In genomic region chr12:32107376-32108267, GRCh38 we compare ENCODE assay signal across 8 cellular contexts. TPM values are rescaled to one million over a fixed set of nuclear protein-coding genes. Genes with fewer than 3 reads are reported as not detected.
DNase-seq lines count a peak whose midpoint lies in the region; ATAC-seq, FAIRE-seq and TF ChIP-seq lines count a peak whose summit lies in the region.

No MANE protein-coding gene starts in this region.

- H3K4me1 ChIP-seq in Karpas-422 (ENCODE audit: low read length) (peaks cover 27% of the 10 kb centered on the region), mucosa of descending colon (ENCODE audit: low read depth) (peaks cover 9% of the 10 kb centered on the region), stomach smooth muscle (ENCODE audit: control insufficient read depth, insufficient read depth, low read length) (peaks cover 15% of the 10 kb centered on the region)
- peaks cover 12% of the 10 kb centered on the region for H3K4me1 ChIP-seq in effector memory CD4-positive, alpha-beta T cell (ENCODE audit: control insufficient read depth, insufficient read depth, low read length, poor library complexity, severe bottlenecking)

- H3K9me2 ChIP-seq in Karpas-422 (replicated peaks; ENCODE audit: insufficient read depth, low read length): no peaks in the 10 kb centered on the region

- H3K27ac ChIP-seq in Karpas-422 (ENCODE audit: low read length) (peak overlapping the region; percentile 73), stomach smooth muscle (ENCODE audit: low read length) (peak overlapping the region; percentile 90)
- H3K27ac ChIP-seq in effector memory CD4-positive, alpha-beta T cell (ENCODE audit: insufficient read depth, low read length, poor library complexity, severe bottlenecking): no peak overlapping the region

- H3K79me2 ChIP-seq in Karpas-422 (ENCODE audit: low read length): peaks cover 56% of the 10 kb centered on the region

- peak; percentile 54 for DNase-seq in AG20443 (ENCODE audit: low spot score)
- peak; percentile 62 for DNase-seq in Karpas-422
- peak; percentile 43 to 50 for DNase-seq in activated CD4-positive, alpha-beta T cell treated with anti-CD3 and anti-CD28 coated beads, Interleukin-2, amount 50 U/mL, for 48 hours
- DNase-seq in effector memory CD4-positive, alpha-beta T cell: peak in 1 of 3 donors; percentile 2
- DNase-seq in mucosa of descending colon: peak in 1 of 3 donors; percentile 28
- DNase-seq in HTR-8/SVneo (ENCODE audit: insufficient read length, low spot score): no peak

- H3K9me3 ChIP-seq in Karpas-422 (ENCODE audit: low read length) (no peaks in the 10 kb centered on the region), mucosa of descending colon (no peaks in the 10 kb centered on the region), stomach smooth muscle (ENCODE audit: control insufficient read depth in 2 of 2, low read length in 2 of 2) (no peaks in the 10 kb centered on the region)
- no peaks in the 10 kb centered on the region for H3K9me3 ChIP-seq in effector memory CD4-positive, alpha-beta T cell (ENCODE audit: control insufficient read depth, low read length)

- peak overlapping the region; percentile 77; the same call in 1 of the 2 replicates for H2AFZ ChIP-seq in Karpas-422 (ENCODE audit: low read length)

- intact Hi-C loops in mucosa of descending colon (cut with DNase I, micrococcal nuclease): no loop called here

- H3K4me3 ChIP-seq in Karpas-422 (ENCODE audit: low read length) (peak overlapping the region; percentile 81), mucosa of descending colon (peak overlapping the region; percentile 63), stomach smooth muscle (ENCODE audit: low read length in 2 of 2) (peak overlapping the region; percentile 94 to 95)
- peak overlapping the region; percentile 87 for H3K4me3 ChIP-seq in effector memory CD4-positive, alpha-beta T cell (ENCODE audit: insufficient read depth, low read depth, low read length, poor library complexity, severe bottlenecking)

- H3K27me3 ChIP-seq in Karpas-422 (ENCODE audit: low read length) (no peaks in the 10 kb centered on the region), stomach smooth muscle (ENCODE audit: control insufficient read depth in 1 of 2, insufficient read depth in 2 of 2, low read length in 2 of 2) (no peaks in the 10 kb centered on the region)
- H3K27me3 ChIP-seq in effector memory CD4-positive, alpha-beta T cell (replicated peaks; ENCODE audit: control insufficient read depth, insufficient read depth, low read length, poor library complexity, severe bottlenecking): no peaks in the 10 kb centered on the region

- H3K36me3 ChIP-seq in Karpas-422 (ENCODE audit: insufficient read depth, low read length): 0 out of 2 replicates have a peak, but pooled peaks cover 7% of the 10 kb centered on the region
- H3K36me3 ChIP-seq in effector memory CD4-positive, alpha-beta T cell (ENCODE audit: control insufficient read depth, insufficient read depth, low read length): no peaks in the 10 kb centered on the region
- no peaks in the 10 kb centered on the region for H3K36me3 ChIP-seq in mucosa of descending colon (ENCODE audit: low read depth)
- H3K36me3 ChIP-seq in stomach smooth muscle (ENCODE audit: control insufficient read depth in 2 of 2, insufficient read depth in 2 of 2, low read length in 2 of 2): no peaks in the 10 kb centered on the region

- H3K9ac ChIP-seq in Karpas-422 (ENCODE audit: low read length) (peak overlapping the region; percentile 88), stomach smooth muscle (ENCODE audit: low read length in 2 of 2) (peak overlapping the region; percentile 84 to 91)

- ATAC-seq in GM19395 (IDR thresholded peaks at IDR 0.05; ENCODE audit: unreplicated experiment) (peak; percentile 6), mucosa of descending colon (peak; percentile 7)

- no peak for TF ChIP-seq CTCF in mucosa of descending colon (IDR thresholded peaks at IDR 0.05)

- peak overlapping the region; percentile 75 for H3K4me2 ChIP-seq in Karpas-422 (ENCODE audit: low read depth, low read length, poor library complexity, severe bottlenecking)

- no peak for FAIRE-seq in HTR-8/SVneo (lab: Jason Lieb, UNC)

- H4K20me1 ChIP-seq in Karpas-422 (ENCODE audit: insufficient read depth, low read depth, low read length): no peaks in the 10 kb centered on the region; the same call in 1 of the 2 replicates

RNA-seq across cellular contexts. Expression of gene BICD1, which starts 1.0 kb away (rescaled TPM):
- 39.6 and 55.7 TPM in 2 replicates for total RNA-seq in Karpas-422 (2014; rRNA removed; shearing (Covaris generic); ENCODE audit: low replicate concordance)
- 10 to 100 TPM in 1 of 3 donors, 1 to 10 TPM in 2; 4.1 to 13.7 (median 5.3) TPM for total RNA-seq in mucosa of descending colon
